ENCODE assay signal across 13 cellular contexts in the genomic region with DNA sequence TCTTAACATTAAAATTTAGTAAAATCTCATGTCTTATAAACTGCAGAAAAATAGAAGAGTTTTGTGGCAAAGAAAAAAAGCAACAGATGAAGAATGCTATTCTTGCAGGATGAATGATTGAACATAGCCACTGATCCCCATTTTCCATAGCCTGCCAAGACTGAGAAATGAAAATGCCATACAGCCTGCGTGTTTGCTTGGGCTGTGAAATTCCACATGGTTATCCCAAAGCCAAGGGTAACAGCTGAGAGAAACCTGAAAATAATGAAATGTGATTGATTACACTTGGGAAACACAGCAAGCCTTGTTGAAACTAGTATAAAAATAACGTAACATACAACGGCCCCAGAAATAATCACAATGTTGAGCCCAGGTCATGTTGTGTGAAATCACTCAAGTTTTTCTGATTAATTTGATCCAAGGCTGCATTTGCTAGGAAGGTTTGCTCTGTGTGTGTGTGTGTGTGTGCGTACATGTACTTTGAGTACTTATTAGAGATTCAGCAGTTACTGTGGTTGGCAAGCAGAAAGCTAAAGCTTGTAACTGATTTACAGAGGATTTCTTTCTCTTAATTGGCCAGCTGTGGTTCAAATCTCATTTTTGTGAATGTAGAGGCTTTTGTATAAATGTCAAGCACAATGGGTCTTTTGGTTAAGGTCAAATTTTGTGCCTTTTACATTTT.
"Had no signal": no experiment of that assay in that cellular context is flagged by ENCODE, and none has a peak within 500 bp of the region (broad histone marks: within the 10 kb centered on the region; RNA-seq: fewer than 3 reads in every experiment).

No MANE protein-coding gene starts in this region.

- H3K36me3 Mint-ChIP-seq: activated naive CD8-positive, alpha-beta T cell treated with anti-CD3 and anti-CD28 coated beads, Interleukin-2, amount 10 ng/mL, durations not matched to agents 7 days and 5 days; neural progenitor cell had no signal

- H3K4me3 Mint-ChIP-seq: activated naive CD8-positive, alpha-beta T cell treated with anti-CD3 and anti-CD28 coated beads, Interleukin-2, amount 10 ng/mL, durations not matched to agents 7 days and 5 days; activated T-helper 1 cell treated with anti-CD3 and anti-CD28 coated beads, Interleukin-12 subunit alpha, Interleukin-12 subunit beta, Interleukin-2, Interleukin-4 antibody, amounts not matched to agents 30 ng/mL and 10 ng/mL and 1 ng/mL, durations not matched to agents 14 hours and 24 hours and 36 hours; neural progenitor cell had no signal

- H3K9ac ChIP-seq: neural progenitor cell had no signal

- H3K27me3 ChIP-seq: neural progenitor cell, transverse colon had no signal

- DNase-seq: activated CD4-positive, alpha-beta T cell treated with anti-CD3 and anti-CD28 coated beads, Interleukin-2, amount 50 U/mL, for 1 hour; activated naive CD4-positive, alpha-beta T cell; activated naive CD8-positive, alpha-beta T cell treated with anti-CD3 and anti-CD28 coated beads, Interleukin-2, amount 10 ng/mL, durations not matched to agents 7 days and 5 days; cortex of kidney; effector CD8-positive, alpha-beta T cell; erythroblast; small intestine; stimulated activated CD4-positive, alpha-beta T cell treated with anti-CD3 and anti-CD28 coated beads, Interleukin-4, amount 100 ng/mL, for 24 hours; stimulated activated naive CD4-positive, alpha-beta T cell; transverse colon had no signal

- H3K9me3 Mint-ChIP-seq: activated T-helper 1 cell treated with anti-CD3 and anti-CD28 coated beads, Interleukin-12 subunit alpha, Interleukin-12 subunit beta, Interleukin-2, Interleukin-4 antibody, amounts not matched to agents 30 ng/mL and 10 ng/mL and 1 ng/mL, durations not matched to agents 14 hours and 24 hours and 36 hours; neural progenitor cell had no signal

- H3K27me3 Mint-ChIP-seq: activated naive CD8-positive, alpha-beta T cell treated with anti-CD3 and anti-CD28 coated beads, Interleukin-2, amount 10 ng/mL, durations not matched to agents 7 days and 5 days had no signal

- H3K4me3 ChIP-seq: neural progenitor cell, transverse colon had no signal

- H3K36me3 ChIP-seq: neural progenitor cell, transverse colon had no signal

- H3K4me1 Mint-ChIP-seq: activated naive CD8-positive, alpha-beta T cell treated with anti-CD3 and anti-CD28 coated beads, Interleukin-2, amount 10 ng/mL, durations not matched to agents 7 days and 5 days had no signal

- H3K27ac ChIP-seq: neural progenitor cell, transverse colon had no signal

- H3K9me3 ChIP-seq: transverse colon had no signal

- ATAC-seq: activated CD4-positive, CD25-positive, alpha-beta regulatory T cell treated with anti-CD3 and anti-CD28 coated beads, Interleukin-2, amount 50 U/mL, for 24 hours had no signal

- H3K27ac Mint-ChIP-seq: activated naive CD8-positive, alpha-beta T cell treated with anti-CD3 and anti-CD28 coated beads, Interleukin-2, amount 10 ng/mL, durations not matched to agents 7 days and 5 days; activated T-helper 1 cell treated with anti-CD3 and anti-CD28 coated beads, Interleukin-12 subunit alpha, Interleukin-12 subunit beta, Interleukin-2, Interleukin-4 antibody, amounts not matched to agents 30 ng/mL and 10 ng/mL and 1 ng/mL, durations not matched to agents 14 hours and 24 hours and 36 hours; neural progenitor cell had no signal

- H3K4me2 ChIP-seq: neural progenitor cell had no signal
